ENCODE assay signal across 8 cellular contexts in genomic region chr17:75154195-75155106, GRCh38. TPM values are rescaled to one million over a fixed set of nuclear protein-coding genes. Genes with fewer than 3 reads are reported as not detected.
DNase-seq lines count a peak whose midpoint lies in the region; ATAC-seq and TF ChIP-seq lines count a peak whose summit lies in the region.

Gene JPT1, minus strand, starts transcription at chr17:75154512. Its CDS starts 115 bp downstream, at chr17:75154397.

- 5% methylated on average over 28 of the region's 67 CpGs for WGBS in esophagus muscularis mucosa

- TF ChIP-seq EP300 in esophagus muscularis mucosa (IDR thresholded peaks at IDR 0.05), result no peak

- no TSS peak for BruUV-seq in Panc1 (replicated peaks; lab: Mats Ljungman, UMichigan)

- H3K27me3 Mint-ChIP-seq in activated T-cell treated with anti-CD3 and anti-CD28 coated beads, Interleukin-2, amount 50 U/mL, for 4 hours (ENCODE audit: low read depth), result no peaks in the 10 kb centered on the region

- H3K27ac ChIP-seq in Panc1 (ENCODE audit: low read length), result peak within 1 kb of the TSS; percentile 92
- peak within 1 kb of the TSS; percentile 60 to 86 (median 80) for H3K27ac ChIP-seq in esophagus muscularis mucosa (replicated peaks in 1 of 4)

- H3K36me3 Mint-ChIP-seq in activated T-cell treated with anti-CD3 and anti-CD28 coated beads, Interleukin-2, amount 50 U/mL, for 4 hours (ENCODE audit: insufficient read depth), result peaks cover 2% of the 10 kb centered on the region

- POLR2A ChIA-PET in Panc1 (lab: Charles Lee), result no interaction called here

- peaks cover 27% of the 10 kb centered on the region for H3K4me1 Mint-ChIP-seq in activated T-cell treated with anti-CD3 and anti-CD28 coated beads, Interleukin-2, amount 50 U/mL, for 4 hours (ENCODE audit: low read depth)

- intact Hi-C loops in Panc1 (cut with micrococcal nuclease; ENCODE audit: unreplicated experiment), result no loop called here
- intact Hi-C loops in esophagus muscularis mucosa (cut with DNase I), result no loop called here

- no peaks in the 10 kb centered on the region for H3K27me3 ChIP-seq in Panc1 (ENCODE audit: control insufficient read depth, insufficient read depth, low read length)
- no peaks in the 10 kb centered on the region for H3K27me3 ChIP-seq in esophagus muscularis mucosa

- no peak for TF ChIP-seq CTCF in Panc1 (IDR thresholded peaks at IDR 0.05)
- no peak for TF ChIP-seq CTCF in esophagus muscularis mucosa (IDR thresholded peaks at IDR 0.05)

- no peaks in the 10 kb centered on the region for H3K9me3 ChIP-seq in Panc1 (ENCODE audit: control insufficient read depth, insufficient read depth, low read depth, low read length)
- no peaks in the 10 kb centered on the region for H3K9me3 ChIP-seq in esophagus muscularis mucosa

- TF ChIP-seq POLR2A in esophagus muscularis mucosa (IDR thresholded peaks at IDR 0.05; ENCODE audit: low read depth), result peak; percentile 96

- no peaks in the 10 kb centered on the region for H3K9me3 Mint-ChIP-seq in activated T-cell treated with anti-CD3 and anti-CD28 coated beads, Interleukin-2, amount 50 U/mL, for 4 hours

- CTCF ChIA-PET in Panc1 (lab: Charles Lee), result interaction anchor here (0.6 to 1.0 kb wide), 3 partner anchors 37 to 49 kb away, joined by 3 to 7 read pairs (median 4); no protein-coding TSS in a partner anchor

- H3K4me1 ChIP-seq in Panc1 (ENCODE audit: control insufficient read depth, insufficient read depth, low read length), result peaks cover 24% of the 10 kb centered on the region
- H3K4me1 ChIP-seq in esophagus muscularis mucosa, result peaks cover 11 to 23% (median 21%) of the 10 kb centered on the region in 4 donors

- H3K36me3 ChIP-seq in Panc1 (ENCODE audit: control insufficient read depth, insufficient read depth, low read length), result peaks cover 11% of the 10 kb centered on the region; the same call in 1 of the 2 replicates
- peaks cover 0 to under 1% (median 0%) of the 10 kb centered on the region in 4 donors for H3K36me3 ChIP-seq in esophagus muscularis mucosa

- in situ Hi-C loops in Panc1 (cut with HindIII; ENCODE audit: low pct_unique_long_range_greater_than_20kb, low sequenced_read_pairs), result no loop called here

- ATAC-seq in GM21723 (IDR thresholded peaks at IDR 0.05; ENCODE audit: unreplicated experiment), result peak; percentile 95
- peak; percentile 95 for ATAC-seq in Panc1
- peak; percentile 98 for ATAC-seq in activated T-cell treated with anti-CD3 and anti-CD28 coated beads, Interleukin-2, amount 50 U/mL, for 4 hours

- peak within 1 kb of the TSS; percentile 84 to 85 for H3K4me3 ChIP-seq in Panc1 (ENCODE audit: low read depth in 2 of 2, low read length in 2 of 2)
- H3K4me3 ChIP-seq in esophagus muscularis mucosa, result peak within 1 kb of the TSS; percentile 74 to 97 (median 87)

- peak within 1 kb of the TSS; percentile 94 for H3K4me3 Mint-ChIP-seq in activated T-cell treated with anti-CD3 and anti-CD28 coated beads, Interleukin-2, amount 50 U/mL, for 4 hours

- DNase-seq in DMS53 (lab: John Stamatoyannopoulos, UW), result peak; percentile 100
- peak; percentile 98 for DNase-seq in KG1 (lab: John Stamatoyannopoulos, UW)
- peak; percentile 96 for DNase-seq in Panc1 (ENCODE audit: low read depth, low spot score)
- DNase-seq in activated T-cell treated with anti-CD3 and anti-CD28 coated beads, Interleukin-2, amount 50 U/mL, for 4 hours, result peak; percentile 98
- DNase-seq in esophagus muscularis mucosa (ENCODE audit: extremely low spot score), result peak; percentile 100
- DNase-seq in myocyte (ENCODE audit: low read depth), result peak; percentile 100
- DNase-seq in stimulated activated CD8-positive, alpha-beta memory T cell treated with anti-CD3 and anti-CD28 coated beads, Interleukin-7, amount 100 ng/mL, for 48 hours (ENCODE audit: extremely low read depth in 1 of 2, low read depth in 1 of 2), result peak; percentile 93 to 98

RNA-seq across cellular contexts. Expression of gene JPT1, which starts in this region (rescaled TPM):
- total RNA-seq in Panc1 (2021; ENCODE audit: unreplicated experiment) (448 TPM), esophagus muscularis mucosa (10 to 100 TPM in 3 of 4 donors, 1 to 10 TPM in 1; 5.4 to 24.2 (median 18.4) TPM), myocyte (469 and 635 TPM in 2 replicates)
- polyA plus RNA-seq in Panc1 (2012; ENCODE audit: insufficient read length), result 639 TPM
- total RNA-seq in activated T-cell treated with anti-CD3 and anti-CD28 coated beads, Interleukin-2, amount 50 U/mL, for 4 hours, result 100 to 1,000 TPM; 161 to 182 (median 167) TPM
- polyA plus RNA-seq in myocyte (2012), result 503 TPM

Comparison
In these comparisons a context has a peak if more than half of its experiments do, and no peak if none do; other contexts are left out.
1. Peak in every context shown above with its lines: DNase-seq, ATAC-seq, H3K4me3 ChIP-seq and H3K27ac ChIP-seq.
2. RNA of gene JPT1 (total RNA-seq): 469 to 635 TPM in myocyte, 448 TPM in Panc1 (single experiment) and 161 to 182 TPM in activated T-cell treated with anti-CD3 and anti-CD28 coated beads, Interleukin-2, amount 50 U/mL, for 4 hours; 5.4 to 24.2 TPM in esophagus muscularis mucosa; every median in the first group is over 4 times any median in the second.